Comparison of ENCODE assay signal across 33 cellular contexts in genomic region chr22:49436056-49436455, GRCh38.
DNase-seq lines count a peak whose midpoint lies in the region; TF ChIP-seq lines count a peak whose summit lies in the region.
"Had no signal": no experiment of that assay in that cellular context is flagged by ENCODE, and none has a peak within 500 bp of the region (broad histone marks: within the 10 kb centered on the region; RNA-seq: fewer than 3 reads in every experiment).

No MANE protein-coding gene starts in this region.

- no peak overlapping the region for H3K27ac Mint-ChIP-seq in endothelial cell (ENCODE audit: unreplicated experiment)
- H3K27ac Mint-ChIP-seq in activated T-helper 2 cell treated with anti-CD3 and anti-CD28 coated beads, Interferon-gamma antibody, Interleukin-2, Interleukin-4, amounts not matched to agents 10 μg/mL and 5 μg/mL and 100 μg/mL, durations not matched to agents 14 hours and 24 hours and 36 hours, result no peak overlapping the region
- H3K27ac Mint-ChIP-seq: B cell; CD14-positive monocyte; CD4-positive, alpha-beta memory T cell; CD4-positive, alpha-beta T cell; CD4-positive, CD25-positive, alpha-beta regulatory T cell; CD8-positive, alpha-beta memory T cell; CD8-positive, alpha-beta T cell had no signal

- no peak overlapping the region for H3K4me3 ChIP-seq in neuronal stem cell (ENCODE audit: low read length in 2 of 2)
- H3K4me3 ChIP-seq: A549; BLaER1; BLaER1 treated with 17β-estradiol and CSF1 and Interleukin-3, amounts not matched to agents 10 nM and 100 nM had no signal

- whole genome bisulfite sequencing in neuronal stem cell (ENCODE audit: extremely low coverage in 2 of 2, insufficient read length in 2 of 2, insufficient replicate concordance in 1 of 2), 2 donors, result no CpG with 5 or more reads among the region's 11 CpGs

- H3K18ac ChIP-seq in neuronal stem cell (ENCODE audit: low read length), result peak overlapping the region; percentile 60

- no peak overlapping the region for H2BK120ac ChIP-seq in neuronal stem cell (ENCODE audit: low read depth, low read length)

- H3K9ac ChIP-seq in neuronal stem cell (ENCODE audit: low read depth, low read length, poor library complexity), result no peak overlapping the region
- H3K9ac ChIP-seq: BLaER1; BLaER1 treated with 17β-estradiol and CSF1 and Interleukin-3, amounts not matched to agents 10 nM and 100 nM had no signal

- intact Hi-C loops in activated T-helper 2 cell treated with anti-CD3 and anti-CD28 coated beads, Interferon-gamma antibody, Interleukin-2, Interleukin-4, amounts not matched to agents 10 μg/mL and 5 μg/mL and 100 μg/mL, durations not matched to agents 14 hours and 24 hours and 36 hours (cut with micrococcal nuclease), result no loop called here

- no peak overlapping the region for H3K4ac ChIP-seq in neuronal stem cell (ENCODE audit: low read length)

- H3K9me3 Mint-ChIP-seq in endothelial cell (ENCODE audit: unreplicated experiment), result no peaks in the 10 kb centered on the region
- H3K9me3 Mint-ChIP-seq in activated T-helper 2 cell treated with anti-CD3 and anti-CD28 coated beads, Interferon-gamma antibody, Interleukin-2, Interleukin-4, amounts not matched to agents 10 μg/mL and 5 μg/mL and 100 μg/mL, durations not matched to agents 14 hours and 24 hours and 36 hours, result no peaks in the 10 kb centered on the region
- H3K9me3 Mint-ChIP-seq: CD4-positive, alpha-beta T cell; CD8-positive, alpha-beta T cell had no signal

- H3K14ac ChIP-seq in neuronal stem cell (ENCODE audit: low read length), result no peak overlapping the region

- no peak overlapping the region for H3K4me2 ChIP-seq in neuronal stem cell (ENCODE audit: insufficient read depth, low read length, poor library complexity, severe bottlenecking)
- H3K4me2 ChIP-seq: A549; BLaER1; BLaER1 treated with 17β-estradiol and CSF1 and Interleukin-3, amounts not matched to agents 10 nM and 100 nM had no signal

- H2AFZ ChIP-seq in neuronal stem cell (ENCODE audit: low read length), result no peak overlapping the region

- H3K79me1 ChIP-seq in neuronal stem cell (ENCODE audit: low read depth, low read length), result no peaks in the 10 kb centered on the region

- H3K36me3 ChIP-seq in neuronal stem cell (replicated peaks in 1 of 2; ENCODE audit: control insufficient read depth in 2 of 2, insufficient read depth in 2 of 2, low read length in 2 of 2), result no peaks in the 10 kb centered on the region
- H3K36me3 ChIP-seq: BE2C; BLaER1; BLaER1 treated with 17β-estradiol and CSF1 and Interleukin-3, amounts not matched to agents 10 nM and 100 nM had no signal

- H2AK5ac ChIP-seq in neuronal stem cell (ENCODE audit: low read depth, low read length), result no peak overlapping the region

- no peak overlapping the region for H4K8ac ChIP-seq in neuronal stem cell (ENCODE audit: low read depth, low read length)

- peak overlapping the region; percentile 32 for H3K4me3 Mint-ChIP-seq in endothelial cell (ENCODE audit: unreplicated experiment)
- no peak overlapping the region for H3K4me3 Mint-ChIP-seq in activated T-helper 2 cell treated with anti-CD3 and anti-CD28 coated beads, Interferon-gamma antibody, Interleukin-2, Interleukin-4, amounts not matched to agents 10 μg/mL and 5 μg/mL and 100 μg/mL, durations not matched to agents 14 hours and 24 hours and 36 hours (ENCODE audit: low read depth)
- H3K4me3 Mint-ChIP-seq: B cell; CD14-positive monocyte; CD4-positive, alpha-beta memory T cell; CD4-positive, alpha-beta T cell; CD4-positive, CD25-positive, alpha-beta regulatory T cell; CD8-positive, alpha-beta memory T cell; CD8-positive, alpha-beta T cell had no signal

- TF ChIP-seq CTCF in endothelial cell (IDR thresholded peaks at IDR 0.05; ENCODE audit: unreplicated experiment), result no peak

- no peak overlapping the region for H2BK15ac ChIP-seq in neuronal stem cell (ENCODE audit: low read length)

- no peak overlapping the region for H3K23ac ChIP-seq in neuronal stem cell (ENCODE audit: low read depth, low read length, poor library complexity)

- peaks cover 2% of the 10 kb centered on the region for H3K27me3 Mint-ChIP-seq in endothelial cell (ENCODE audit: unreplicated experiment)
- peaks cover 1% of the 10 kb centered on the region for H3K27me3 Mint-ChIP-seq in activated T-helper 2 cell treated with anti-CD3 and anti-CD28 coated beads, Interferon-gamma antibody, Interleukin-2, Interleukin-4, amounts not matched to agents 10 μg/mL and 5 μg/mL and 100 μg/mL, durations not matched to agents 14 hours and 24 hours and 36 hours (ENCODE audit: low read depth)
- H3K27me3 Mint-ChIP-seq: CD4-positive, alpha-beta T cell; CD4-positive, CD25-positive, alpha-beta regulatory T cell had no signal

- H3K27ac ChIP-seq in neuronal stem cell (replicated peaks; ENCODE audit: low read length), result no peak overlapping the region
- H3K27ac ChIP-seq: 22Rv1; A549; BLaER1; BLaER1 treated with 17β-estradiol and CSF1 and Interleukin-3, amounts not matched to agents 10 nM and 100 nM; C4-2B had no signal

- peaks cover 0 to 5% of the 10 kb centered on the region in 2 donors for H3K9me3 ChIP-seq in neuronal stem cell (replicated peaks in 1 of 2; ENCODE audit: control insufficient read depth in 2 of 2, insufficient read depth in 1 of 2, low read depth in 1 of 2, low read length in 2 of 2)
- H3K9me3 ChIP-seq: A549, BE2C, Caco-2 had no signal

- DNase-seq in endothelial cell (ENCODE audit: low spot score) (no peak), mesenteric fat pad (ENCODE audit: low spot score) (peak; percentile 24), neuronal stem cell (ENCODE audit: low spot score) (no peak), NCI-H2171 treated with DMSO at 0.1 percent for 48 hours (lab: John Stamatoyannopoulos, UW) (no peak)
- no peak for DNase-seq in activated T-helper 2 cell treated with anti-CD3 and anti-CD28 coated beads, Interferon-gamma antibody, Interleukin-2, Interleukin-4, amounts not matched to agents 10 μg/mL and 5 μg/mL and 100 μg/mL, durations not matched to agents 14 hours and 24 hours and 36 hours (ENCODE audit: low spot score)
- no peak for DNase-seq in activated naive CD4-positive, alpha-beta T cell treated with Interleukin-2 at 50 U/mL for 16 hours
- DNase-seq: 8988T; ACHN; AML-193; BE2C; C1 segment of cervical spinal cord; Caco-2; Calu3; CD4-positive, alpha-beta memory T cell; CD4-positive, alpha-beta T cell; CD4-positive, CD25-positive, alpha-beta regulatory T cell; CD8-positive, alpha-beta memory T cell; CD8-positive, alpha-beta T cell; COR-L47; DMS 273 treated with DMSO at 0.1 percent for 48 hours; DMS153; DMS53; DMS79; DMS79 treated with DMSO at 0.1 percent for 48 hours; DND-41; EL had no signal

- peaks cover 0 to 5% (median 0%) of the 10 kb centered on the region in 3 experiments for H3K27me3 ChIP-seq in neuronal stem cell (ENCODE audit: control insufficient read depth in 3 of 3, insufficient read depth in 3 of 3, low read depth in 1 of 3, low read length in 3 of 3)
- H3K27me3 ChIP-seq: BLaER1; BLaER1 treated with 17β-estradiol and CSF1 and Interleukin-3, amounts not matched to agents 10 nM and 100 nM had no signal

- H2BK12ac ChIP-seq in neuronal stem cell (ENCODE audit: low read length), result no peak overlapping the region

- H4K91ac ChIP-seq in neuronal stem cell (ENCODE audit: low read depth, low read length, poor library complexity), result no peak overlapping the region

- no peaks in the 10 kb centered on the region for H3K36me3 Mint-ChIP-seq in endothelial cell (ENCODE audit: low read depth, unreplicated experiment)
- no peaks in the 10 kb centered on the region for H3K36me3 Mint-ChIP-seq in activated T-helper 2 cell treated with anti-CD3 and anti-CD28 coated beads, Interferon-gamma antibody, Interleukin-2, Interleukin-4, amounts not matched to agents 10 μg/mL and 5 μg/mL and 100 μg/mL, durations not matched to agents 14 hours and 24 hours and 36 hours (ENCODE audit: low read depth)
- H3K36me3 Mint-ChIP-seq: CD4-positive, alpha-beta memory T cell; CD4-positive, CD25-positive, alpha-beta regulatory T cell; CD8-positive, alpha-beta T cell had no signal

- H3K4me1 ChIP-seq in neuronal stem cell (ENCODE audit: control insufficient read depth in 2 of 2, insufficient read depth in 1 of 2, low read depth in 1 of 2, low read length in 2 of 2), result no peaks in the 10 kb centered on the region
- H3K4me1 ChIP-seq: A549, BE2C, Caco-2 had no signal

- no peak overlapping the region for H2BK5ac ChIP-seq in neuronal stem cell (ENCODE audit: low read length)

- H3K4me1 Mint-ChIP-seq in endothelial cell (ENCODE audit: unreplicated experiment), result no peaks in the 10 kb centered on the region
- H3K4me1 Mint-ChIP-seq in activated T-helper 2 cell treated with anti-CD3 and anti-CD28 coated beads, Interferon-gamma antibody, Interleukin-2, Interleukin-4, amounts not matched to agents 10 μg/mL and 5 μg/mL and 100 μg/mL, durations not matched to agents 14 hours and 24 hours and 36 hours (ENCODE audit: low read depth), result no peaks in the 10 kb centered on the region
- H3K4me1 Mint-ChIP-seq: B cell; CD4-positive, alpha-beta memory T cell; CD4-positive, CD25-positive, alpha-beta regulatory T cell; CD8-positive, alpha-beta memory T cell had no signal
